ENCODE assay signal across 22 cellular contexts in the genomic region with DNA sequence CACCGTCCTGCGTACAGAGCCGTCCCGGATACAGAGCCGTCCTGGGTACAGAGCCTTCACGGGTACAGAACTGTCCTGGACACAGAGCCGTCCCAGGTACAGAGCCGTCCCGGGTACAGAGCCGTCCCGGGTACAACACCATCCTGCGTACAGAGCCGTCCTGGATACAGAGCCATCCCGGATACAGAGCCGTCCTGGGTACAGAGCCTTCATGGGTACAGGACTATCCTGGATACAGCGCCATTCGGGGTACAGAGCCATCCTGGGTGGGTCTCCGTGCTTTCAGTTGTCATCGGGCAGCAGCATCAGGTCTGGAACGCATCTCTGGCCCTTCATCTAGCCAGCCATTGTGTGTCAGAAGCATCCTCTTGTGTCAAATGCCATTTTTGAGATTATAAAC.
"Had no signal": no experiment of that assay in that cellular context is flagged by ENCODE, and none has a peak within 500 bp of the region (broad histone marks: within the 10 kb centered on the region; RNA-seq: fewer than 3 reads in every experiment).

No MANE protein-coding gene starts in this region.

- H3K9ac ChIP-seq: KMS-11 had no signal

- H3K27me3 ChIP-seq: ascending aorta, body of pancreas, MG63, Peyer's patch had no signal

- H3K4me3 ChIP-seq: ascending aorta, body of pancreas, MG63, Peyer's patch had no signal

- H3K36me3 ChIP-seq: ascending aorta, MG63, Peyer's patch had no signal

- H3K4me1 ChIP-seq: ascending aorta, body of pancreas, Peyer's patch had no signal

- H3K9me3 ChIP-seq: ascending aorta, body of pancreas, MG63, Peyer's patch had no signal

- DNase-seq: activated B cell treated with CpG ODN at 0.5 μM for 24 hours; activated CD4-positive, alpha-beta T cell treated with anti-CD3 and anti-CD28 coated beads for 1 hour; activated CD4-positive, alpha-beta T cell treated with anti-CD3 and anti-CD28 coated beads, Interleukin-2, amount 10 ng/mL, durations not matched to agents 24 days and 14 days; activated CD4-positive, alpha-beta T cell treated with anti-CD3 and anti-CD28 coated beads, Interleukin-2, amount 50 U/mL, for 48 hours; activated gamma-delta T cell treated with Interleukin-2 at 50 U/mL for 16 hours; activated naive CD4-positive, alpha-beta T cell treated with anti-CD3 and anti-CD28 coated beads, Interleukin-2, amount 10 ng/mL, durations not matched to agents 7 days and 5 days; activated naive CD8-positive, alpha-beta T cell treated with anti-CD3 and anti-CD28 coated beads, Interleukin-2, amount 10 ng/mL, durations not matched to agents 7 days and 5 days; activated T-cell treated with anti-CD3 and anti-CD28 coated beads, Interleukin-2, amount 50 U/mL, for 72 hours; body of pancreas; MG63; MV-4-11; NCI-H1092 treated with DMSO at 0.1 percent for 48 hours; NCI-H1417 treated with DMSO at 0.1 percent for 48 hours; NCI-H1694 treated with DMSO at 0.1 percent for 48 hours; NCI-H2029 treated with DMSO at 0.1 percent for 48 hours; NCI-H510A treated with DMSO at 0.1 percent for 48 hours; NCI-H69; Peyer's patch; SHP77 had no signal

- H3K27ac ChIP-seq: ascending aorta, body of pancreas, KMS-11, Peyer's patch, RWPE1 had no signal

- ATAC-seq: activated T-cell treated with anti-CD3 and anti-CD28 coated beads, Interleukin-2, amount 50 U/mL, for 72 hours; body of pancreas had no signal

- H3K4me2 ChIP-seq: KMS-11 had no signal
